Comparison of ENCODE assay signal across 9 cellular contexts in genomic region chr10:90856964-90857634, GRCh38. TPM values are rescaled to one million over a fixed set of nuclear protein-coding genes. Genes with fewer than 3 reads are reported as not detected.
A peak's percentile ranks its signal among the peaks of the same experiment; 100 is the strongest.
DNase-seq lines count a peak whose midpoint lies in the region; ATAC-seq and TF ChIP-seq lines count a peak whose summit lies in the region.
"Had no signal": no experiment of that assay in that cellular context is flagged by ENCODE, and none has a peak within 500 bp of the region (broad histone marks: within the 10 kb centered on the region; RNA-seq: fewer than 3 reads in every experiment).

No MANE protein-coding gene starts in this region.

- no peaks in the 10 kb centered on the region for H3K9me3 Mint-ChIP-seq in memory B cell

- peaks cover 8% of the 10 kb centered on the region; the same call in 1 of the 2 replicates for H3K9me3 ChIP-seq in HUES6 (ENCODE audit: control insufficient read depth, insufficient read depth, low read depth, low read length)

- H3K27me3 Mint-ChIP-seq in memory B cell = peaks cover 9% of the 10 kb centered on the region

- H3K4me1 Mint-ChIP-seq in memory B cell = peaks cover 5% of the 10 kb centered on the region

- DNase-seq in brain microvascular endothelial cell (no peak), memory B cell (ENCODE audit: low spot score in 2 of 2) (no peak), OCI-M2 (lab: John Stamatoyannopoulos, UW; ENCODE audit: unreplicated experiment) (no peak)

- no peak for TF ChIP-seq CTCF in brain microvascular endothelial cell (IDR thresholded peaks at IDR 0.05; ENCODE audit: low read depth, low read length, missing control alignments)

- H3K27me3 ChIP-seq in HUES6 (ENCODE audit: control insufficient read depth, insufficient read depth, low read length) = peaks cover 48% of the 10 kb centered on the region
- no peaks in the 10 kb centered on the region for H3K27me3 ChIP-seq in brain microvascular endothelial cell (replicated peaks)

- in situ Hi-C loops in brain microvascular endothelial cell (cut with HindIII; ENCODE audit: low pct_ligation_motif_present, low sequenced_read_pairs) = loop anchor here (25.0 kb wide), 1 partner anchor 95 kb away; no protein-coding TSS in a partner anchor

- peak overlapping the region; percentile 80 for H3K4me3 Mint-ChIP-seq in memory B cell

- ATAC-seq in GM18861 (IDR thresholded peaks at IDR 0.05; ENCODE audit: unreplicated experiment) (peak; percentile 6), memory B cell (ENCODE audit: low read depth) (peak; percentile 11), HG02970 (IDR thresholded peaks at IDR 0.05; ENCODE audit: low FRiP score, unreplicated experiment) (no peak), GM21423 (IDR thresholded peaks at IDR 0.05; ENCODE audit: unreplicated experiment) (no peak)

- H3K27ac Mint-ChIP-seq in memory B cell = peak overlapping the region; percentile 11

- no peak overlapping the region; the same call in 1 of the 2 replicates for H3K27ac ChIP-seq in HUES6 (ENCODE audit: low read depth, low read length)
- H3K27ac ChIP-seq in brain microvascular endothelial cell = peak overlapping the region; percentile 64
- H3K27ac ChIP-seq in urinary bladder (ENCODE audit: low read depth) = peak overlapping the region; percentile 79

- H3K4me1 ChIP-seq in HUES6 (ENCODE audit: control insufficient read depth, insufficient read depth, low read length) (no peaks in the 10 kb centered on the region; the same call in 1 of the 2 replicates), urinary bladder (ENCODE audit: insufficient read depth) (no peaks in the 10 kb centered on the region)

- H3K4me3 ChIP-seq in HUES6 (ENCODE audit: low read depth, low read length) = peak overlapping the region; percentile 97
- H3K4me3 ChIP-seq in brain microvascular endothelial cell (ENCODE audit: low read depth, low read length) = peak overlapping the region; percentile 70
- H3K4me3 ChIP-seq in urinary bladder (ENCODE audit: low read depth, low read length) = peak overlapping the region; percentile 93

- no peaks in the 10 kb centered on the region for H3K36me3 Mint-ChIP-seq in memory B cell

- H3K9ac ChIP-seq in HUES6 (ENCODE audit: low read length) = peak overlapping the region; percentile 78

- H3K36me3 ChIP-seq in HUES6 (ENCODE audit: control insufficient read depth, insufficient read depth, low read length) (no peaks in the 10 kb centered on the region; the same call in 1 of the 2 replicates), brain microvascular endothelial cell (replicated peaks) (no peaks in the 10 kb centered on the region), urinary bladder (ENCODE audit: insufficient read depth) (no peaks in the 10 kb centered on the region)

- WGBS in urinary bladder = 6% methylated on average over 59 of the region's 59 CpGs

RNA-seq across cellular contexts. Expression of gene HTR7, which starts 0.7 kb away (rescaled TPM):
- 2.2 TPM for total RNA-seq in urinary bladder
- 2.1 TPM for polyA plus RNA-seq in urinary bladder
- total RNA-seq: T-helper 1 cell treated with Interleukin-12 subunit alpha and Interleukin-12 subunit beta and Interleukin-4 antibody, amounts not matched to agents 30 ng/mL and 1 ng/mL, for 36 hours had no signal

RNA-seq across cellular contexts. Expression of gene RPP30, which starts 14.7 kb away (rescaled TPM):
- total RNA-seq in urinary bladder = 70.9 TPM
- 27.7 TPM for polyA plus RNA-seq in urinary bladder

Comparison
In these comparisons a context has a peak if more than half of its experiments do, and no peak if none do; other contexts are left out.
1. ATAC-seq: peak in GM18861 (single experiment) and memory B cell (single experiment); none in HG02970 (single experiment) and GM21423 (single experiment).
2. Peak in every context shown above with its lines, with median percentiles within 50 percentile points of each other: H3K4me3 ChIP-seq.